Comparison of ENCODE assay signal across 1 cellular context in genomic region chr3:159994182-159994581, GRCh38.
TF ChIP-seq lines count a peak whose summit lies in the region.

No MANE protein-coding gene starts in this region.

TF ChIP-seq in H1, 55 proteins besides CTCF, POLR2A, EP300 and RAD21:
- TF ChIP-seq CREB1 (IDR thresholded peaks at IDR 0.05) (no peak), GABPA (IDR thresholded peaks at IDR 0.05; ENCODE audit: borderline replicate concordance, insufficient read depth, low read length) (no peak), TBP (IDR thresholded peaks at IDR 0.05; ENCODE audit: low read depth, low read length) (no peak), ZNF274 (IDR thresholded peaks at IDR 0.05; ENCODE audit: borderline replicate concordance, extremely low read depth, low read length) (no peak), FOSL1 (IDR thresholded peaks at IDR 0.05; ENCODE audit: insufficient read depth, low read depth, low read length) (no peak), MAFK (IDR thresholded peaks at IDR 0.05; ENCODE audit: low read depth, low read length) (no peak), BACH1 (IDR thresholded peaks at IDR 0.05; ENCODE audit: low read length) (no peak), SIRT6 (IDR thresholded peaks at IDR 0.05; ENCODE audit: low read length) (no peak), BRCA1 (IDR thresholded peaks at IDR 0.05; ENCODE audit: low read depth, low read length) (no peak), SIX5 (IDR thresholded peaks at IDR 0.05; ENCODE audit: low read depth, low read length) (no peak), SUZ12 (IDR thresholded peaks at IDR 0.05; ENCODE audit: low read length) (no peak), RNF2 (IDR thresholded peaks at IDR 0.05; ENCODE audit: borderline replicate concordance, low read depth, low read length, missing control alignments, poor library complexity, severe bottlenecking) (no peak), JUND (IDR thresholded peaks at IDR 0.05; ENCODE audit: low read length) (no peak), ATF2 (IDR thresholded peaks at IDR 0.05; ENCODE audit: low read length) (no peak), YY1 (IDR thresholded peaks at IDR 0.05; ENCODE audit: low read depth, low read length) (no peak), TAF7 (optimal IDR thresholded peaks at IDR 0.05; ENCODE audit: borderline replicate concordance, low read depth, low read length) (no peak), EGR1 (IDR thresholded peaks at IDR 0.05; ENCODE audit: borderline replicate concordance, low read depth, low read length) (no peak), CBX5 (IDR thresholded peaks at IDR 0.05; ENCODE audit: low read depth, low read length) (no peak), HDAC6 (IDR thresholded peaks at IDR 0.05; ENCODE audit: low read depth, low read length) (no peak), JUN (IDR thresholded peaks at IDR 0.05; ENCODE audit: low read depth, low read length) (no peak)
